Comparison of ENCODE assay signal across 18 cellular contexts in genomic region chr2:121955313-121956211, GRCh38.
DNase-seq lines count a peak whose midpoint lies in the region; ATAC-seq, FAIRE-seq and TF ChIP-seq lines count a peak whose summit lies in the region.
"Had no signal": no experiment of that assay in that cellular context is flagged by ENCODE, and none has a peak within 500 bp of the region (broad histone marks: within the 10 kb centered on the region; RNA-seq: fewer than 3 reads in every experiment).

No MANE protein-coding gene starts in this region.

- ATAC-seq in SK-N-SH treated with all-trans-retinoic acid at 6 μM for 48 hours (no peak), WTC11 (no peak; the same call in 1 of the 2 replicates)
- ATAC-seq: heart left ventricle had no signal

- peaks cover 14% of the 10 kb centered on the region for H3K9me3 Mint-ChIP-seq in WTC11
- H3K9me3 Mint-ChIP-seq: CD8-positive, alpha-beta memory T cell; immature natural killer cell had no signal

- H3K4me1 Mint-ChIP-seq in WTC11 = 0 out of 2 replicates have a peak, but pooled peaks cover 2% of the 10 kb centered on the region
- H3K4me1 Mint-ChIP-seq: CD8-positive, alpha-beta memory T cell; immature natural killer cell had no signal

- H3K4me3 ChIP-seq in SK-N-SH (ENCODE audit: low read depth in 2 of 2, low read length in 1 of 2) = no peak overlapping the region
- no peak overlapping the region for H3K4me3 ChIP-seq in brain microvascular endothelial cell (ENCODE audit: low read depth, low read length)
- H3K4me3 ChIP-seq: heart left ventricle, ovary, uterus had no signal

- H3K4me2 ChIP-seq in SK-N-SH = no peak overlapping the region

- in situ Hi-C loops in KBM-7 (cut with MboI; ENCODE audit: low pct_unique_long_range_greater_than_20kb, low sequenced_read_pairs) = no loop called here
- in situ Hi-C loops in brain microvascular endothelial cell (cut with HindIII; ENCODE audit: low pct_ligation_motif_present, low sequenced_read_pairs) = no loop called here

- no peaks in the 10 kb centered on the region for H3K36me3 ChIP-seq in SK-N-SH (replicated peaks in 1 of 2; ENCODE audit: control insufficient read depth in 1 of 2, insufficient read depth in 2 of 2, low read length in 1 of 2)
- no peaks in the 10 kb centered on the region for H3K36me3 ChIP-seq in brain microvascular endothelial cell (replicated peaks)
- H3K36me3 ChIP-seq: heart left ventricle, ovary, uterus had no signal

- TF ChIP-seq EP300 in SK-N-SH (IDR thresholded peaks at IDR 0.05; ENCODE audit: borderline replicate concordance in 1 of 2, low read depth in 1 of 2, low read length in 1 of 2) = no peak

- 0 out of 2 replicates have a peak, but pooled peaks have one; percentile 8 for TF ChIP-seq RAD21 in SK-N-SH (IDR thresholded peaks at IDR 0.05; ENCODE audit: low read length)

- TF ChIP-seq CTCF in SK-N-SH (IDR thresholded peaks at IDR 0.05) (no peak), WTC11 (IDR thresholded peaks at IDR 0.05) (no peak), brain microvascular endothelial cell (IDR thresholded peaks at IDR 0.05; ENCODE audit: low read depth, low read length, missing control alignments) (no peak)

- no peaks in the 10 kb centered on the region for H3F3A ChIP-seq in SK-N-SH (replicated peaks; ENCODE audit: insufficient read depth)

- H3K27ac ChIP-seq in SK-N-SH (ENCODE audit: low read depth in 2 of 2, low read length in 1 of 2) = peak overlapping the region in 1 of 2 experiments; percentile 53; a peak in 2 of 4 replicates
- no peak overlapping the region for H3K27ac ChIP-seq in brain microvascular endothelial cell
- H3K27ac ChIP-seq: heart left ventricle, ovary, uterus had no signal

- WGBS in SK-N-SH (ENCODE audit: low lambda C conversion rate) = 40% methylated on average over 16 of the region's 16 CpGs

- FAIRE-seq in urothelium cell line (lab: Jason Lieb, UNC) = peak; percentile 62
- FAIRE-seq: G401.6 had no signal

- H3K9me3 ChIP-seq in SK-N-SH = no peaks in the 10 kb centered on the region
- H3K9me3 ChIP-seq: ovary, uterus had no signal

- POLR2A ChIA-PET in SK-N-SH (lab: Yijun Ruan, JAX) = interaction anchor here (0.9 kb wide), 1 partner anchor 144 kb away, joined by 3 read pairs; no protein-coding TSS in a partner anchor
- POLR2A ChIA-PET in WTC11 (lab: Charles Lee) = no interaction called here

- no peak overlapping the region for H3K27ac Mint-ChIP-seq in WTC11
- H3K27ac Mint-ChIP-seq: CD8-positive, alpha-beta memory T cell; immature natural killer cell had no signal

- H3K4me3 Mint-ChIP-seq in WTC11 = no peak overlapping the region
- H3K4me3 Mint-ChIP-seq: CD8-positive, alpha-beta memory T cell; immature natural killer cell had no signal

- H3K27me3 ChIP-seq in SK-N-SH (ENCODE audit: insufficient read depth) = no peaks in the 10 kb centered on the region
- H3K27me3 ChIP-seq in brain microvascular endothelial cell (replicated peaks) = no peaks in the 10 kb centered on the region
- H3K27me3 ChIP-seq: heart left ventricle, ovary, uterus had no signal

- no peaks in the 10 kb centered on the region for H3K79me2 ChIP-seq in SK-N-SH (ENCODE audit: insufficient read depth)

- no peak overlapping the region for H3K9ac ChIP-seq in SK-N-SH

- no peaks in the 10 kb centered on the region for H3K36me3 Mint-ChIP-seq in WTC11
- H3K36me3 Mint-ChIP-seq: CD8-positive, alpha-beta memory T cell; immature natural killer cell had no signal

- H2AFZ ChIP-seq in SK-N-SH (ENCODE audit: low read depth) = no peak overlapping the region

- CTCF ChIA-PET in SK-N-SH (lab: Yijun Ruan, JAX) = no interaction called here
- CTCF ChIA-PET in WTC11 (lab: Charles Lee) = interaction anchor here (1.6 kb wide), 1 partner anchor 144 kb away, joined by 4 read pairs; no protein-coding TSS in a partner anchor

- no peaks in the 10 kb centered on the region for H3K27me3 Mint-ChIP-seq in WTC11 (ENCODE audit: low read depth)

- peaks cover 0 to 13% of the 10 kb centered on the region in 2 experiments; a peak in 2 of 4 replicates for H3K4me1 ChIP-seq in SK-N-SH (ENCODE audit: control insufficient read depth in 1 of 2, insufficient read depth in 2 of 2, low read depth in 1 of 2, low read length in 1 of 2)
- H3K4me1 ChIP-seq: heart left ventricle, uterus had no signal

- H3K9me2 ChIP-seq in SK-N-SH = no peaks in the 10 kb centered on the region

- peak; percentile 56 for DNase-seq in SK-N-SH
- peak; percentile 66 for DNase-seq in NCI-H2171 treated with DMSO at 0.1 percent for 48 hours (lab: John Stamatoyannopoulos, UW)
- DNase-seq in WTC11 (ENCODE audit: low spot score) = peak; percentile 33
- DNase-seq in urothelium cell line (ENCODE audit: low spot score) = no peak
- no peak for DNase-seq in 8988T
- no peak for DNase-seq in KBM-7
- no peak for DNase-seq in brain microvascular endothelial cell
- DNase-seq: activated CD4-positive, alpha-beta T cell treated with anti-CD3 and anti-CD28 coated beads, Interleukin-2, amount 50 U/mL, for 4 hours; activated T-cell treated with anti-CD3 and anti-CD28 coated beads for 4 hours; aorta; CD8-positive, alpha-beta memory T cell; heart left ventricle; immature natural killer cell; NCI-H1048; ovary; uterus had no signal

- no peaks in the 10 kb centered on the region for H4K20me1 ChIP-seq in SK-N-SH (ENCODE audit: insufficient read depth)

TF ChIP-seq in SK-N-SH, 30 proteins besides CTCF, POLR2A, EP300 and RAD21 (continues in another document):
- TF ChIP-seq, protein P1, sequence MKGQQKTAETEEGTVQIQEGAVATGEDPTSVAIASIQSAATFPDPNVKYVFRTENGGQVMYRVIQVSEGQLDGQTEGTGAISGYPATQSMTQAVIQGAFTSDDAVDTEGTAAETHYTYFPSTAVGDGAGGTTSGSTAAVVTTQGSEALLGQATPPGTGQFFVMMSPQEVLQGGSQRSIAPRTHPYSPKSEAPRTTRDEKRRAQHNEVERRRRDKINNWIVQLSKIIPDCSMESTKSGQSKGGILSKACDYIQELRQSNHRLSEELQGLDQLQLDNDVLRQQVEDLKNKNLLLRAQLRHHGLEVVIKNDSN (IDR thresholded peaks at IDR 0.05; ENCODE audit: borderline replicate concordance, low read depth) = no peak
- peak; percentile 67; the same call in 1 of the 2 replicates for TF ChIP-seq GATA2 (CRISPR knock-in tag; IDR thresholded peaks at IDR 0.05)

TF ChIP-seq in SK-N-SH treated with all-trans-retinoic acid at 6 μM for 48 hours, 23 proteins besides CTCF, POLR2A, EP300 and RAD21 (continues in another document):
- TF ChIP-seq CSDC2 (CRISPR knock-in tag; IDR thresholded peaks at IDR 0.05) (no peak), PPARA (CRISPR knock-in tag; IDR thresholded peaks at IDR 0.05; ENCODE audit: borderline replicate concordance) (no peak), ISL1 (CRISPR knock-in tag; IDR thresholded peaks at IDR 0.05) (no peak), ZNF8 (CRISPR knock-in tag; IDR thresholded peaks at IDR 0.05) (no peak), GLIS3 (CRISPR knock-in tag; IDR thresholded peaks at IDR 0.05) (no peak), OSR1 (CRISPR knock-in tag; IDR thresholded peaks at IDR 0.05) (no peak)

TF ChIP-seq in WTC11, 78 proteins besides CTCF, POLR2A, EP300 and RAD21:
- TF ChIP-seq, protein P2, sequence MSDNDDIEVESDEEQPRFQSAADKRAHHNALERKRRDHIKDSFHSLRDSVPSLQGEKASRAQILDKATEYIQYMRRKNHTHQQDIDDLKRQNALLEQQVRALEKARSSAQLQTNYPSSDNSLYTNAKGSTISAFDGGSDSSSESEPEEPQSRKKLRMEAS (CRISPR knock-in tag; IDR thresholded peaks at IDR 0.05) = no peak
- TF ChIP-seq, protein P3, sequence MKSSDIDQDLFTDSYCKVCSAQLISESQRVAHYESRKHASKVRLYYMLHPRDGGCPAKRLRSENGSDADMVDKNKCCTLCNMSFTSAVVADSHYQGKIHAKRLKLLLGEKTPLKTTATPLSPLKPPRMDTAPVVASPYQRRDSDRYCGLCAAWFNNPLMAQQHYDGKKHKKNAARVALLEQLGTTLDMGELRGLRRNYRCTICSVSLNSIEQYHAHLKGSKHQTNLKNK (CRISPR knock-in tag; IDR thresholded peaks at IDR 0.05) = no peak
- TF ChIP-seq ZBTB21 (CRISPR knock-in tag; IDR thresholded peaks at IDR 0.05; ENCODE audit: borderline replicate concordance) = no peak
- no peak for TF ChIP-seq CBFB (CRISPR knock-in tag; IDR thresholded peaks at IDR 0.05; ENCODE audit: low read depth)
- no peak for TF ChIP-seq ZNF423 (CRISPR knock-in tag; IDR thresholded peaks at IDR 0.05)
- no peak for TF ChIP-seq ZNF219 (CRISPR knock-in tag; IDR thresholded peaks at IDR 0.05; ENCODE audit: borderline replicate concordance)
- TF ChIP-seq RORB (CRISPR knock-in tag; IDR thresholded peaks at IDR 0.05) = no peak
- TF ChIP-seq PRRX2 (CRISPR knock-in tag; IDR thresholded peaks at IDR 0.05) = no peak
- TF ChIP-seq ESRRA (CRISPR knock-in tag; IDR thresholded peaks at IDR 0.05; ENCODE audit: borderline replicate concordance) = no peak
- no peak for TF ChIP-seq SP1 (CRISPR knock-in tag; conservative IDR thresholded peaks at IDR 0.05)
- no peak for TF ChIP-seq RELA (CRISPR knock-in tag; IDR thresholded peaks at IDR 0.05; ENCODE audit: borderline replicate concordance)
- no peak for TF ChIP-seq SOX15 (CRISPR knock-in tag; IDR thresholded peaks at IDR 0.05)
- TF ChIP-seq MXD4 (CRISPR knock-in tag; IDR thresholded peaks at IDR 0.05; ENCODE audit: borderline replicate concordance) = no peak
- TF ChIP-seq FOXK1 (CRISPR knock-in tag; IDR thresholded peaks at IDR 0.05) = no peak
- no peak for TF ChIP-seq EMX1 (CRISPR knock-in tag; IDR thresholded peaks at IDR 0.05)
- TF ChIP-seq, protein P4, sequence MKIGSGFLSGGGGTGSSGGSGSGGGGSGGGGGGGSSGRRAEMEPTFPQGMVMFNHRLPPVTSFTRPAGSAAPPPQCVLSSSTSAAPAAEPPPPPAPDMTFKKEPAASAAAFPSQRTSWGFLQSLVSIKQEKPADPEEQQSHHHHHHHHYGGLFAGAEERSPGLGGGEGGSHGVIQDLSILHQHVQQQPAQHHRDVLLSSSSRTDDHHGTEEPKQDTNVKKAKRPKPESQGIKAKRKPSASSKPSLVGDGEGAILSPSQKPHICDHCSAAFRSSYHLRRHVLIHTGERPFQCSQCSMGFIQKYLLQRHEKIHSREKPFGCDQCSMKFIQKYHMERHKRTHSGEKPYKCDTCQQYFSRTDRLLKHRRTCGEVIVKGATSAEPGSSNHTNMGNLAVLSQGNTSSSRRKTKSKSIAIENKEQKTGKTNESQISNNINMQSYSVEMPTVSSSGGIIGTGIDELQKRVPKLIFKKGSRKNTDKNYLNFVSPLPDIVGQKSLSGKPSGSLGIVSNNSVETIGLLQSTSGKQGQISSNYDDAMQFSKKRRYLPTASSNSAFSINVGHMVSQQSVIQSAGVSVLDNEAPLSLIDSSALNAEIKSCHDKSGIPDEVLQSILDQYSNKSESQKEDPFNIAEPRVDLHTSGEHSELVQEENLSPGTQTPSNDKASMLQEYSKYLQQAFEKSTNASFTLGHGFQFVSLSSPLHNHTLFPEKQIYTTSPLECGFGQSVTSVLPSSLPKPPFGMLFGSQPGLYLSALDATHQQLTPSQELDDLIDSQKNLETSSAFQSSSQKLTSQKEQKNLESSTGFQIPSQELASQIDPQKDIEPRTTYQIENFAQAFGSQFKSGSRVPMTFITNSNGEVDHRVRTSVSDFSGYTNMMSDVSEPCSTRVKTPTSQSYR (CRISPR knock-in tag; IDR thresholded peaks at IDR 0.05) = no peak

Comparison
In these comparisons a context has a peak if more than half of its experiments do, and no peak if none do; other contexts are left out.
1. DNase-seq: peak in SK-N-SH (single experiment), NCI-H2171 treated with DMSO at 0.1 percent for 48 hours (single experiment) and WTC11 (single experiment); none in urothelium cell line (single experiment), 8988T (single experiment), KBM-7 (single experiment) and brain microvascular endothelial cell (single experiment).
2. Of the 6 proteins assayed by ChIP-seq in both WTC11 and SK-N-SH: peak only in WTC11: none; only in SK-N-SH: FOXJ3; in both: none; in neither: 5.